Comparison of ENCODE assay signal across 10 cellular contexts in genomic region chr2:27992787-27993747, GRCh38.
A peak's percentile ranks its signal among the peaks of the same experiment; 100 is the strongest.
DNase-seq lines count a peak whose midpoint lies in the region; ATAC-seq, FAIRE-seq and TF ChIP-seq lines count a peak whose summit lies in the region.
"Had no signal": no experiment of that assay in that cellular context is flagged by ENCODE, and none has a peak within 500 bp of the region (broad histone marks: within the 10 kb centered on the region; RNA-seq: fewer than 3 reads in every experiment).

No MANE protein-coding gene starts in this region.

- no peak overlapping the region for H3K27ac ChIP-seq in CD4-positive, CD25-positive, alpha-beta regulatory T cell (ENCODE audit: insufficient read depth, low read length, poor library complexity, severe bottlenecking)
- H3K27ac ChIP-seq in HepG2 (ENCODE audit: extremely low read length, insufficient read depth, low read length) = no peak overlapping the region

- H3K4me1 Mint-ChIP-seq in CD4-positive, CD25-positive, alpha-beta regulatory T cell = peaks cover 16 to 41% (median 30%) of the 10 kb centered on the region in 4 donors

- no peaks in the 10 kb centered on the region for H4K20me1 ChIP-seq in HepG2 (ENCODE audit: insufficient read depth, low read length)

- H3K27ac Mint-ChIP-seq in CD4-positive, CD25-positive, alpha-beta regulatory T cell = peak overlapping the region in 2 of 3 donors; percentile 36 to 68

- peaks cover 44% of the 10 kb centered on the region for H3K36me3 Mint-ChIP-seq in CD4-positive, CD25-positive, alpha-beta regulatory T cell

- DNase-seq in CD4-positive, CD25-positive, alpha-beta regulatory T cell = no peak
- DNase-seq in LoVo (ENCODE audit: low spot score) (peak; percentile 31), astrocyte of the cerebellum (ENCODE audit: low read depth) (peak; percentile 37), HepG2 (ENCODE audit: low spot score) (peak; percentile 47), anterior cingulate cortex (lab: John Stamatoyannopoulos, UW) (no peak), NCI-H446 treated with DMSO at 0.1 percent for 48 hours (lab: John Stamatoyannopoulos, UW) (no peak)
- DNase-seq in activated CD4-positive, alpha-beta T cell treated with anti-CD3 and anti-CD28 coated beads for 48 hours = no peak
- DNase-seq: NCI-H510A treated with DMSO at 0.1 percent for 48 hours had no signal

- no peak for TF ChIP-seq POLR2A in HepG2 (IDR thresholded peaks at IDR 0.05; ENCODE audit: insufficient read depth in 1 of 2, low read depth in 2 of 2, low read length in 2 of 2)

- no peak for TF ChIP-seq RAD21 in HepG2 (CRISPR knock-in tag; IDR thresholded peaks at IDR 0.05)

- H3K4me2 ChIP-seq in HepG2 (ENCODE audit: low read depth, low read length) = no peak overlapping the region

- no TSS peak for BruUV-seq in HepG2 (replicated peaks; lab: Mats Ljungman, UMichigan)

- CTCF ChIA-PET in HepG2 (lab: Yijun Ruan, JAX; ENCODE audit: low intra/inter-chr PET ratio, low total read pairs) = no interaction called here

- H3K27me3 ChIP-seq in CD4-positive, CD25-positive, alpha-beta regulatory T cell (ENCODE audit: control insufficient read depth, insufficient read depth, low read length) = no peaks in the 10 kb centered on the region
- H3K27me3 ChIP-seq in HepG2 (ENCODE audit: control insufficient read depth in 1 of 2, insufficient read depth in 2 of 2, low read length in 2 of 2) = no peaks in the 10 kb centered on the region

- H3K9me3 Mint-ChIP-seq in CD4-positive, CD25-positive, alpha-beta regulatory T cell = peaks cover 0 to 7% (median 2%) of the 10 kb centered on the region in 7 donors

- H3K36me3 ChIP-seq in CD4-positive, CD25-positive, alpha-beta regulatory T cell (ENCODE audit: control insufficient read depth, insufficient read depth, low read length) = peaks cover 7% of the 10 kb centered on the region
- peaks cover 0 to 5% of the 10 kb centered on the region in 2 experiments; a peak in 1 of 5 replicates for H3K36me3 ChIP-seq in HepG2 (replicated peaks in 1 of 2; ENCODE audit: control insufficient read depth in 1 of 2, insufficient read depth in 2 of 2, low read length in 2 of 2)

- no peaks in the 10 kb centered on the region for H3K79me2 ChIP-seq in HepG2 (ENCODE audit: insufficient read depth, low read length)

- TF ChIP-seq EP300 in HepG2 (IDR thresholded peaks at IDR 0.05; ENCODE audit: low read depth in 2 of 2, low read length in 2 of 2) (no peak), HepG2 (CRISPR knock-in tag; IDR thresholded peaks at IDR 0.05; ENCODE audit: borderline replicate concordance) (no peak)

- FAIRE-seq in HepG2 (lab: Jason Lieb, UNC) = no peak

- 91% methylated on average over 1 of the region's 1 CpG for WGBS in HepG2 (ENCODE audit: low lambda C conversion rate)

- peak overlapping the region in 1 of 4 donors; percentile 16 for H3K4me3 Mint-ChIP-seq in CD4-positive, CD25-positive, alpha-beta regulatory T cell

- H3K9me3 ChIP-seq in CD4-positive, CD25-positive, alpha-beta regulatory T cell (ENCODE audit: control insufficient read depth in 2 of 2, low read length in 2 of 2) = no peaks in the 10 kb centered on the region
- no peaks in the 10 kb centered on the region for H3K9me3 ChIP-seq in HepG2 (ENCODE audit: low read length)

- H3K27me3 Mint-ChIP-seq in CD4-positive, CD25-positive, alpha-beta regulatory T cell = no peaks in the 10 kb centered on the region

- H2AFZ ChIP-seq in HepG2 (ENCODE audit: low read length) = no peak overlapping the region

- intact Hi-C loops in HepG2 (cut with micrococcal nuclease; ENCODE audit: unreplicated experiment) = no loop called here

- H3K4me3 ChIP-seq in CD4-positive, CD25-positive, alpha-beta regulatory T cell (ENCODE audit: low read depth, low read length) = no peak overlapping the region
- H3K4me3 ChIP-seq in astrocyte of the cerebellum (ENCODE audit: low read depth, low read length) (no peak overlapping the region), HepG2 (replicated peaks in 1 of 3; ENCODE audit: insufficient read depth in 1 of 3, low read depth in 2 of 3, low read length in 3 of 3) (no peak overlapping the region)

- in situ Hi-C loops in astrocyte of the cerebellum (cut with HindIII; ENCODE audit: low sequenced_read_pairs) (no loop called here), HepG2 (cut with HindIII; ENCODE audit: extremely low pct_ligation_motif_present, low pct_unique_long_range_greater_than_20kb) (no loop called here)

- TF ChIP-seq CTCF in astrocyte of the cerebellum (IDR thresholded peaks at IDR 0.05; ENCODE audit: low read depth, low read length, missing control alignments) (no peak), HepG2 (CRISPR knock-in tag; IDR thresholded peaks at IDR 0.05) (no peak)

- POLR2A ChIA-PET in HepG2 (lab: Yijun Ruan, JAX) = no interaction called here

- ATAC-seq in CD4-positive, CD25-positive, alpha-beta regulatory T cell (ENCODE audit: low read depth in 2 of 2) = no peak
- ATAC-seq in HepG2 = peak; percentile 54; the same call in 2 of the 3 replicates
- no peak for ATAC-seq in HG03135 (IDR thresholded peaks at IDR 0.05; ENCODE audit: unreplicated experiment)
- ATAC-seq: activated CD4-positive, CD25-positive, alpha-beta regulatory T cell treated with anti-CD3 and anti-CD28 coated beads, Interleukin-2, amount 50 U/mL, for 24 hours had no signal

- peaks cover 22% of the 10 kb centered on the region for H3K4me1 ChIP-seq in CD4-positive, CD25-positive, alpha-beta regulatory T cell (ENCODE audit: control insufficient read depth, insufficient read depth, low read length, poor library complexity, severe bottlenecking)
- peaks cover 6% of the 10 kb centered on the region; the same call in 1 of the 2 replicates for H3K4me1 ChIP-seq in HepG2 (ENCODE audit: insufficient read depth, low read length)

- H3K9ac ChIP-seq in HepG2 (ENCODE audit: insufficient read depth, low read depth, low read length) = no peak overlapping the region

TF ChIP-seq in HepG2, 621 proteins besides CTCF, POLR2A, EP300 and RAD21:
- TF ChIP-seq PBX2 (CRISPR knock-in tag; IDR thresholded peaks at IDR 0.05) (peak; percentile 43; the same call in 1 of the 2 replicates), FOSL1 (CRISPR knock-in tag; IDR thresholded peaks at IDR 0.05; ENCODE audit: borderline replicate concordance) (peak; percentile 41; the same call in 1 of the 2 replicates), ATF3 (CRISPR knock-in tag; IDR thresholded peaks at IDR 0.05) (0 out of 2 replicates have a peak, but pooled peaks have one; percentile 17), CCDC6 (CRISPR knock-in tag; IDR thresholded peaks at IDR 0.05) (no peak), ZNF652 (CRISPR knock-in tag; IDR thresholded peaks at IDR 0.05; ENCODE audit: borderline replicate concordance, low read depth) (peak; percentile 87), TEAD3 (CRISPR knock-in tag; optimal IDR thresholded peaks at IDR 0.05; ENCODE audit: borderline replicate concordance) (peak; percentile 78), FOSL2 (CRISPR knock-in tag; IDR thresholded peaks at IDR 0.05) (peak; percentile 84), U2AF1 (optimal IDR thresholded peaks at IDR 0.05; ENCODE audit: low read depth, low read length) (no peak)

Comparison
In these comparisons a context has a peak if more than half of its experiments do, and no peak if none do; other contexts are left out.
1. DNase-seq: peak in LoVo (single experiment), astrocyte of the cerebellum (single experiment) and HepG2 (single experiment); none in CD4-positive, CD25-positive, alpha-beta regulatory T cell (0 of 3), anterior cingulate cortex (0 of 58), NCI-H446 treated with DMSO at 0.1 percent for 48 hours (single experiment) and activated CD4-positive, alpha-beta T cell treated with anti-CD3 and anti-CD28 coated beads for 48 hours (single experiment).